31 cellular contexts compared by ENCODE assay signal in the genomic region with DNA sequence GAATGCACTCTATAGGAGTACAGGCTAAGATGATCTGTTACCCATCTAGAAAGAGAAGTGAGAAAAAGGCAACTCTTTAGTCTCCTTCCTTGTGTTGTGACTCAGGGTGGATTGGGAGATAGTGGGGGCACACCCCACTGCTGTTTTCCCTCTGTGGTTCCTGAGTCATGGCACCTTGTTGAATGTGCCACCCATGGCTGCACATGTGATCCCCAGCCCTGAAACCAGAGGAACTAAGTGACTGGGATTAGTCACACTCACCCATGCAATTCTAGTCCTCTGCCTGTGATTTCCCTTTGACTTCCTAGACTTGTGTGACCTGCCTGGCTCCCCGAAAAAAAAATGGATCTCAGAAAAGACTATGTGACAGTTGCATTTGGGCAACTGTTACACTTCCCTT. TPM values are rescaled to one million over a fixed set of nuclear protein-coding genes. Genes with fewer than 3 reads are reported as not detected.
"Had no signal": no experiment of that assay in that cellular context is flagged by ENCODE, and none has a peak within 500 bp of the region (broad histone marks: within the 10 kb centered on the region; RNA-seq: fewer than 3 reads in every experiment).

No MANE protein-coding gene starts in this region.

- H3K36me3 Mint-ChIP-seq: activated naive CD8-positive, alpha-beta T cell treated with anti-CD3 and anti-CD28 coated beads, Interleukin-2, amount 10 ng/mL, durations not matched to agents 7 days and 5 days; T-cell had no signal

- DNase-seq: activated CD4-positive, alpha-beta T cell treated with anti-CD3 and anti-CD28 coated beads, Interleukin-2, amount 50 U/mL, for 1 hour; activated CD4-positive, CD25-positive, alpha-beta regulatory T cell; activated CD8-positive, alpha-beta memory T cell treated with anti-CD3 and anti-CD28 coated beads, Interleukin-2, amount 50 U/mL, for 4 hours; activated CD8-positive, alpha-beta T cell treated with anti-CD3 and anti-CD28 coated beads for 36 hours; activated gamma-delta T cell treated with Interleukin-2 at 50 U/mL for 16 hours; activated naive CD4-positive, alpha-beta T cell treated with anti-CD3 and anti-CD28 coated beads, Interleukin-2, amount 50 U/mL, for 16 hours; activated naive CD8-positive, alpha-beta T cell treated with anti-CD3 and anti-CD28 coated beads, Interleukin-2, amount 10 ng/mL, durations not matched to agents 7 days and 5 days; activated T-cell treated with anti-CD3 and anti-CD28 coated beads, Interleukin-2, amount 50 U/mL, for 72 hours; adrenal gland; aorta; body of pancreas; central memory CD4-positive, alpha-beta T cell; MG63; NCI-H1092; NCI-H1417; NCI-H2029; NCI-H345; NCI-H510A; NCI-H526 treated with DMSO at 0.1 percent for 48 hours; NCI-H82; OCI-M1; RPMI8226; T-cell; T-helper 2 cell; T1000 had no signal

- H3K4me2 ChIP-seq: KMS-11 had no signal

- H3K9ac ChIP-seq: KMS-11 had no signal

- H3K27me3 ChIP-seq: adrenal gland, body of pancreas, MG63 had no signal

- H3K4me1 Mint-ChIP-seq: activated naive CD8-positive, alpha-beta T cell treated with anti-CD3 and anti-CD28 coated beads, Interleukin-2, amount 10 ng/mL, durations not matched to agents 7 days and 5 days; T-cell had no signal

- H3K27me3 Mint-ChIP-seq: activated CD8-positive, alpha-beta T cell treated with anti-CD3 and anti-CD28 coated beads for 36 hours; activated naive CD8-positive, alpha-beta T cell treated with anti-CD3 and anti-CD28 coated beads, Interleukin-2, amount 10 ng/mL, durations not matched to agents 7 days and 5 days; T-cell had no signal

- H3K27ac Mint-ChIP-seq: activated CD8-positive, alpha-beta T cell treated with anti-CD3 and anti-CD28 coated beads for 36 hours; activated naive CD8-positive, alpha-beta T cell treated with anti-CD3 and anti-CD28 coated beads, Interleukin-2, amount 10 ng/mL, durations not matched to agents 7 days and 5 days; activated T-cell treated with anti-CD3 and anti-CD28 coated beads, Interleukin-2, amount 50 U/mL, for 72 hours; activated T-helper 2 cell treated with anti-CD3 and anti-CD28 coated beads, Interferon-gamma antibody, Interleukin-2, Interleukin-4, amounts not matched to agents 10 μg/mL and 5 μg/mL and 100 μg/mL, durations not matched to agents 14 hours and 24 hours and 36 hours; T-cell had no signal

- H3K4me3 ChIP-seq: adrenal gland, body of pancreas, MG63, SK-N-MC had no signal

- H3K4me1 ChIP-seq: adrenal gland, body of pancreas had no signal

- H3K27ac ChIP-seq: adrenal gland, body of pancreas, KMS-11, SK-N-MC, VCaP had no signal

- ATAC-seq: activated CD8-positive, alpha-beta T cell treated with anti-CD3 and anti-CD28 coated beads for 36 hours; activated T-cell treated with anti-CD3 and anti-CD28 coated beads, Interleukin-2, amount 50 U/mL, for 72 hours; body of pancreas; Panc1; Right ventricle myocardium inferior; T-cell had no signal

- H3K4me3 Mint-ChIP-seq: activated CD8-positive, alpha-beta T cell treated with anti-CD3 and anti-CD28 coated beads for 36 hours; activated naive CD8-positive, alpha-beta T cell treated with anti-CD3 and anti-CD28 coated beads, Interleukin-2, amount 10 ng/mL, durations not matched to agents 7 days and 5 days; activated T-cell treated with anti-CD3 and anti-CD28 coated beads, Interleukin-2, amount 50 U/mL, for 72 hours; T-cell had no signal

- H3K36me3 ChIP-seq: adrenal gland, MG63 had no signal

RNA-seq across cellular contexts. Expression of a gene that starts 48.6 kb away (rescaled TPM):
- total RNA-seq: activated CD8-positive, alpha-beta T cell treated with anti-CD3 and anti-CD28 coated beads for 36 hours; activated naive CD8-positive, alpha-beta T cell treated with anti-CD3 and anti-CD28 coated beads, Interleukin-2, amount 10 ng/mL, durations not matched to agents 7 days and 5 days; activated T-cell treated with anti-CD3 and anti-CD28 coated beads, Interleukin-2, amount 50 U/mL, for 72 hours; activated T-helper 2 cell treated with anti-CD3 and anti-CD28 coated beads, Interferon-gamma antibody, Interleukin-2, Interleukin-4, amounts not matched to agents 10 μg/mL and 5 μg/mL and 100 μg/mL, durations not matched to agents 14 hours and 24 hours and 36 hours; Right ventricle myocardium inferior had no signal
